ENCODE assay signal across 1 cellular context in genomic region chr3:126676919-126677705, GRCh38.
TF ChIP-seq lines count a peak whose summit lies in the region.

No MANE protein-coding gene starts in this region.

TF ChIP-seq in GM23338, 12 proteins besides CTCF, POLR2A, EP300 and RAD21 (continued from another document):
- TF ChIP-seq ZNF462 (CRISPR knock-in tag; IDR thresholded peaks at IDR 0.05) (no peak), REST (IDR thresholded peaks at IDR 0.05; ENCODE audit: unreplicated experiment) (no peak), ZNF331 (CRISPR knock-in tag; IDR thresholded peaks at IDR 0.05; ENCODE audit: low read depth) (no peak), EZH2phosphoT487 (IDR thresholded peaks at IDR 0.05; ENCODE audit: unreplicated experiment) (no peak), ZNF114 (CRISPR knock-in tag; IDR thresholded peaks at IDR 0.05) (no peak)
